ENCODE assay signal across 9 cellular contexts in genomic region chr6:31547727-31548422, GRCh38. TPM values are rescaled to one million over a fixed set of nuclear protein-coding genes. Genes with fewer than 3 reads are reported as not detected.
DNase-seq lines count a peak whose midpoint lies in the region; ATAC-seq, FAIRE-seq and TF ChIP-seq lines count a peak whose summit lies in the region.
"Had no signal": no experiment of that assay in that cellular context is flagged by ENCODE, and none has a peak within 500 bp of the region (broad histone marks: within the 10 kb centered on the region; RNA-seq: fewer than 3 reads in every experiment).

No MANE protein-coding gene starts in this region.

- dilution Hi-C loops in keratinocyte (cut with MboI; ENCODE audit: extremely low pct_ligation_motif_present, low sequenced_read_pairs), result no loop called here

- no peaks in the 10 kb centered on the region for H3K27me3 ChIP-seq in keratinocyte (ENCODE audit: control insufficient read depth, extremely low read depth, insufficient read depth, low read length)
- no peaks in the 10 kb centered on the region for H3K27me3 ChIP-seq in suprapubic skin

- no peaks in the 10 kb centered on the region for H3K9me3 Mint-ChIP-seq in T-helper 2 cell treated with Interferon-gamma antibody and Interleukin-4, amounts not matched to agents 5 μg/mL and 100 μg/mL, for 36 hours
- H3K9me3 Mint-ChIP-seq in activated naive CD8-positive, alpha-beta T cell treated with anti-CD3 and anti-CD28 coated beads, Interleukin-2, amount 50 U/mL, for 24 hours, result no peaks in the 10 kb centered on the region

- no peak for TF ChIP-seq POLR2A in suprapubic skin (IDR thresholded peaks at IDR 0.05)

- peaks cover 15% of the 10 kb centered on the region for H3K79me2 ChIP-seq in keratinocyte (ENCODE audit: control insufficient read depth, insufficient read depth, low read length)

- no peak for TF ChIP-seq EP300 in suprapubic skin (IDR thresholded peaks at IDR 0.05)

- no peaks in the 10 kb centered on the region for H4K20me1 ChIP-seq in keratinocyte (ENCODE audit: control insufficient read depth, extremely low read depth, insufficient read depth, low read length)

- H3K36me3 Mint-ChIP-seq in T-helper 2 cell treated with Interferon-gamma antibody and Interleukin-4, amounts not matched to agents 5 μg/mL and 100 μg/mL, for 36 hours (ENCODE audit: low read depth), result peaks cover 15% of the 10 kb centered on the region
- peaks cover 17% of the 10 kb centered on the region for H3K36me3 Mint-ChIP-seq in activated naive CD8-positive, alpha-beta T cell treated with anti-CD3 and anti-CD28 coated beads, Interleukin-2, amount 50 U/mL, for 24 hours (ENCODE audit: low read depth)

- H3K27ac ChIP-seq in keratinocyte (ENCODE audit: control insufficient read depth, insufficient read depth, low read length) (peak overlapping the region; percentile 86), suprapubic skin (peak overlapping the region; percentile 57)

- H3K9me1 ChIP-seq in keratinocyte (ENCODE audit: control insufficient read depth, extremely low read depth, insufficient read depth, low read length), result no peaks in the 10 kb centered on the region

- WGBS in suprapubic skin, result 77% methylated on average over 23 of the region's 23 CpGs

- H3K27ac Mint-ChIP-seq in T-helper 2 cell treated with Interferon-gamma antibody and Interleukin-4, amounts not matched to agents 5 μg/mL and 100 μg/mL, for 36 hours, result peak overlapping the region; percentile 92
- H3K27ac Mint-ChIP-seq in activated naive CD8-positive, alpha-beta T cell treated with anti-CD3 and anti-CD28 coated beads, Interleukin-2, amount 50 U/mL, for 24 hours, result peak overlapping the region; percentile 89

- peak overlapping the region; percentile 33 for H2AFZ ChIP-seq in keratinocyte (ENCODE audit: control insufficient read depth, low read length)

- no peak for TF ChIP-seq CTCF in keratinocyte (optimal IDR thresholded peaks at IDR 0.05 in 1 of 3, IDR thresholded peaks at IDR 0.05 in 1 of 3, conservative IDR thresholded peaks at IDR 0.05 in 1 of 3; ENCODE audit: extremely low read depth in 1 of 3, insufficient read depth in 2 of 3, low read length in 3 of 3)
- TF ChIP-seq CTCF in suprapubic skin (IDR thresholded peaks at IDR 0.05), result no peak

- H3K9me3 ChIP-seq in keratinocyte (ENCODE audit: control insufficient read depth, low read depth, low read length) (no peaks in the 10 kb centered on the region), suprapubic skin (no peaks in the 10 kb centered on the region)

- H3K9ac ChIP-seq in keratinocyte (ENCODE audit: control insufficient read depth, extremely low read depth, insufficient read depth, low read length), result peak overlapping the region; percentile 89

- H3K36me3 ChIP-seq in keratinocyte (ENCODE audit: control insufficient read depth in 2 of 2, extremely low read depth in 1 of 2, insufficient read depth in 2 of 2, low read length in 2 of 2) (peaks cover 13% of the 10 kb centered on the region in 2 experiments), suprapubic skin (peaks cover 34% of the 10 kb centered on the region)

- H3K4me1 Mint-ChIP-seq in T-helper 2 cell treated with Interferon-gamma antibody and Interleukin-4, amounts not matched to agents 5 μg/mL and 100 μg/mL, for 36 hours (ENCODE audit: low read depth), result peaks cover 35% of the 10 kb centered on the region
- H3K4me1 Mint-ChIP-seq in activated naive CD8-positive, alpha-beta T cell treated with anti-CD3 and anti-CD28 coated beads, Interleukin-2, amount 50 U/mL, for 24 hours, result peaks cover 63% of the 10 kb centered on the region

- H3K4me1 ChIP-seq in keratinocyte (ENCODE audit: control insufficient read depth, extremely low read depth, insufficient read depth, low read length) (peaks cover 13% of the 10 kb centered on the region), suprapubic skin (peaks cover 25% of the 10 kb centered on the region)

- H3K4me3 ChIP-seq in keratinocyte (ENCODE audit: control insufficient read depth in 2 of 3, extremely low read depth in 1 of 3, insufficient read depth in 2 of 3, low read depth in 1 of 3, low read length in 3 of 3) (peak overlapping the region; percentile 55 to 86 (median 85)), suprapubic skin (peak overlapping the region; percentile 40)

- no peaks in the 10 kb centered on the region for H3K27me3 Mint-ChIP-seq in T-helper 2 cell treated with Interferon-gamma antibody and Interleukin-4, amounts not matched to agents 5 μg/mL and 100 μg/mL, for 36 hours (ENCODE audit: low read depth)
- H3K27me3 Mint-ChIP-seq in activated naive CD8-positive, alpha-beta T cell treated with anti-CD3 and anti-CD28 coated beads, Interleukin-2, amount 50 U/mL, for 24 hours, result no peaks in the 10 kb centered on the region

- ATAC-seq in activated naive CD8-positive, alpha-beta T cell treated with anti-CD3 and anti-CD28 coated beads, Interleukin-2, amount 50 U/mL, for 24 hours, result no peak
- ATAC-seq in GM18909 (IDR thresholded peaks at IDR 0.05; ENCODE audit: poor library complexity, unreplicated experiment), result no peak
- no peak for ATAC-seq in HG03108 (IDR thresholded peaks at IDR 0.05; ENCODE audit: unreplicated experiment)
- ATAC-seq in GM21447 (IDR thresholded peaks at IDR 0.05; ENCODE audit: unreplicated experiment), result no peak

- no peak for DNase-seq in T-helper 2 cell treated with Interferon-gamma antibody and Interleukin-4, amounts not matched to agents 5 μg/mL and 100 μg/mL, for 36 hours (ENCODE audit: low spot score)
- no peak for DNase-seq in T-helper 2 cell
- no peak for DNase-seq in activated naive CD8-positive, alpha-beta T cell treated with anti-CD3 and anti-CD28 coated beads, Interleukin-2, amount 50 U/mL, for 24 hours
- no peak for DNase-seq in keratinocyte (ENCODE audit: low read depth, low spot score)
- DNase-seq in suprapubic skin (ENCODE audit: low spot score in 2 of 2), result peak in 1 of 2 donors; percentile 74

- H3K4me2 ChIP-seq in keratinocyte (ENCODE audit: control insufficient read depth, extremely low read depth, insufficient read depth, low read depth, low read length), result peak overlapping the region; percentile 98

- peak overlapping the region; percentile 78 for H3K4me3 Mint-ChIP-seq in T-helper 2 cell treated with Interferon-gamma antibody and Interleukin-4, amounts not matched to agents 5 μg/mL and 100 μg/mL, for 36 hours
- H3K4me3 Mint-ChIP-seq in activated naive CD8-positive, alpha-beta T cell treated with anti-CD3 and anti-CD28 coated beads, Interleukin-2, amount 50 U/mL, for 24 hours, result peak overlapping the region; percentile 86

- no peak for FAIRE-seq in keratinocyte (lab: Jason Lieb, UNC)
- FAIRE-seq: D721Med had no signal

RNA-seq across cellular contexts. Expression of gene NFKBIL1, which starts 0.5 kb away (rescaled TPM):
- 4.8 to 8.9 TPM (median 7.2 TPM) in 3 replicates for polyA plus RNA-seq in keratinocyte
- polyA plus RNA-seq in keratinocyte (2011; ENCODE audit: low read depth), result 3.9 TPM
- 4.1 and 11.0 TPM in 2 replicates for polyA plus RNA-seq in keratinocyte (2011; cell fraction: cytosol; rRNA removed)
- polyA plus RNA-seq in keratinocyte (2011; cell fraction: nucleus; rRNA removed), result 5.9 and 10.3 TPM in 2 replicates
- 11.1 and 11.7 TPM in 2 replicates for polyA plus RNA-seq in keratinocyte (2012; ENCODE audit: low replicate concordance)
- 1.2 to 6.2 TPM (median 2.1 TPM) in 3 replicates for polyA minus RNA-seq in keratinocyte
- polyA minus RNA-seq in keratinocyte (2011; cell fraction: cytosol; rRNA and poly(A)+ RNA removed), result 15.3 TPM
- polyA minus RNA-seq in keratinocyte (2011; cell fraction: nucleus; rRNA and poly(A)+ RNA removed), result 5.4 and 6.5 TPM in 2 replicates
- 10 to 100 TPM; 23.6 to 29.5 (median 25.7) TPM for total RNA-seq in suprapubic skin

RNA-seq across cellular contexts. Expression of gene ATP6V1G2, which starts 1.5 kb away (rescaled TPM):
- polyA plus RNA-seq in keratinocyte, result 0.46 to 1.3 TPM (median 0.94 TPM) in 3 replicates
- not detected for polyA plus RNA-seq in keratinocyte (2011; ENCODE audit: low read depth)
- polyA plus RNA-seq in keratinocyte (2011; cell fraction: cytosol; rRNA removed), result 0.36 and 0.58 TPM in 2 replicates
- polyA plus RNA-seq in keratinocyte (2011; cell fraction: nucleus; rRNA removed), result 1.5 and 2.2 TPM in 2 replicates
- 0.36 and 0.48 TPM in 2 replicates for polyA plus RNA-seq in keratinocyte (2012; ENCODE audit: low replicate concordance)
- polyA minus RNA-seq in keratinocyte, result 0.53 to 2.9 TPM in 2 of 3 replicates, not detected in the other
- not detected for polyA minus RNA-seq in keratinocyte (2011; cell fraction: cytosol; rRNA and poly(A)+ RNA removed)
- polyA minus RNA-seq in keratinocyte (2011; cell fraction: nucleus; rRNA and poly(A)+ RNA removed), result not detected in 2 replicates
- total RNA-seq in suprapubic skin, result 1 to 10 TPM in 2 of 4 donors, under 1 TPM in 1, not detected in 1; 0.64 to 1.6 (median 1.4) TPM

RNA-seq across cellular contexts. Expression of gene DDX39B, which starts 6.1 kb away (rescaled TPM):
- 270 to 540 TPM (median 314 TPM) in 3 replicates for polyA plus RNA-seq in keratinocyte
- 131 TPM for polyA plus RNA-seq in keratinocyte (2011; ENCODE audit: low read depth)
- polyA plus RNA-seq in keratinocyte (2011; cell fraction: cytosol; rRNA removed), result 156 and 228 TPM in 2 replicates
- 643 and 658 TPM in 2 replicates for polyA plus RNA-seq in keratinocyte (2011; cell fraction: nucleus; rRNA removed)
- polyA plus RNA-seq in keratinocyte (2012; ENCODE audit: low replicate concordance), result 172 and 266 TPM in 2 replicates
- polyA minus RNA-seq in keratinocyte, result 432 to 600 TPM (median 568 TPM) in 3 replicates
- 229 TPM for polyA minus RNA-seq in keratinocyte (2011; cell fraction: cytosol; rRNA and poly(A)+ RNA removed)
- polyA minus RNA-seq in keratinocyte (2011; cell fraction: nucleus; rRNA and poly(A)+ RNA removed), result 190 and 275 TPM in 2 replicates
- total RNA-seq in suprapubic skin, result 100 to 1,000 TPM; 254 to 449 (median 281) TPM

RNA-seq across cellular contexts. Expression of gene MCCD1, which starts 19.1 kb away (rescaled TPM):
- polyA plus RNA-seq in keratinocyte, result not detected in 3 replicates
- not detected for polyA plus RNA-seq in keratinocyte (2011; ENCODE audit: low read depth)
- polyA plus RNA-seq in keratinocyte (2011; cell fraction: cytosol; rRNA removed), result not detected in 2 replicates
- not detected in 2 replicates for polyA plus RNA-seq in keratinocyte (2011; cell fraction: nucleus; rRNA removed)
- polyA plus RNA-seq in keratinocyte (2012; ENCODE audit: low replicate concordance), result not detected in 2 replicates
- not detected in 3 replicates for polyA minus RNA-seq in keratinocyte
- polyA minus RNA-seq in keratinocyte (2011; cell fraction: cytosol; rRNA and poly(A)+ RNA removed), result not detected
- polyA minus RNA-seq in keratinocyte (2011; cell fraction: nucleus; rRNA and poly(A)+ RNA removed), result not detected in 2 replicates
- total RNA-seq in suprapubic skin, result not detected

RNA-seq across cellular contexts. Expression of gene LTA, which starts 24.2 kb away (rescaled TPM):
- polyA plus RNA-seq in keratinocyte, result 0.04 TPM in 1 of 3 replicates, not detected in the others
- polyA plus RNA-seq in keratinocyte (2011; ENCODE audit: low read depth), result 0.32 TPM
- polyA plus RNA-seq in keratinocyte (2011; cell fraction: cytosol; rRNA removed), result not detected in 2 replicates
- not detected in 2 replicates for polyA plus RNA-seq in keratinocyte (2011; cell fraction: nucleus; rRNA removed)
- polyA plus RNA-seq in keratinocyte (2012; ENCODE audit: low replicate concordance), result 0.23 TPM in 1 of 2 replicates, not detected in the other
- not detected in 3 replicates for polyA minus RNA-seq in keratinocyte
- polyA minus RNA-seq in keratinocyte (2011; cell fraction: cytosol; rRNA and poly(A)+ RNA removed), result not detected
- polyA minus RNA-seq in keratinocyte (2011; cell fraction: nucleus; rRNA and poly(A)+ RNA removed), result not detected in 2 replicates
- total RNA-seq in suprapubic skin, result under 1 TPM in 1 of 4 donors, not detected in 3; 0.47 TPM
